ENCODE assay signal across 9 cellular contexts in the genomic region with DNA sequence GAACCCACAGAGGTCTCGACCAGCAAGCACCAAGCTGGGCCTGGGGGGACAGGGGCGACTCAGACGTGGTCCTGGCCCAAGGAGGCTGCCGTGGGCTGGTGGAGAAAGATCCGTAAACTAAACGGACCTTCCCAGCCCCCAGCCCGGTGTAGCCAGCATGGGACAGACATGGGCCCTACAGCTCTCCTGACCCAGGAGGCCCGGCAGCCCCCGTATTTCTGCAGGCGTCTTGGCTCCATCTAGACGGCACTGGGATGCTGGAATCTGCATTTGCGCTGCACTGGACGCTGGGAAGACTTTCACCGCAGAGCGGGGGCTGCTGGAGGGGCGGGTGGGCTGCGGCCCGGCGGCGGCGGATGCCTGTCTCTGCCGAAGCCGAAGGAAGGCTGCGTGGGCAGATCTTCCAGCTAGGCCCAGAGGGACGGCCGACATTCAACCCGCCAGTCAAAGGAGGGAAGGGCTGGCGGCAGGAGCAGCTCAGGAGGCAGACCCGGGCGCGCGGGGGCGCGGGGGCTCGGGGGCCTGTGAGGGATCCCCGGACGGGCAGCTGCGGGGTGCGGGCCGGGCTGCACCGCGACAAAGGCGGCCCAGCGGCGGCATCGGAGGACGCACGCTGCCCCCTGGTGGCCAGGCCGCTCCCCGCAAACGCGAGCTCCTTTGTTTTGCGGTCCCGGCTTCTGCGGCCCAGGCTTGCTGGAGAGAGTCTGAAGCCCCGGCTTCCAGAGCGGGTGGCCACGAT.
DNase-seq lines count a peak whose midpoint lies in the region; ATAC-seq, FAIRE-seq and TF ChIP-seq lines count a peak whose summit lies in the region.
"Had no signal": no experiment of that assay in that cellular context is flagged by ENCODE, and none has a peak within 500 bp of the region (broad histone marks: within the 10 kb centered on the region; RNA-seq: fewer than 3 reads in every experiment).

No MANE protein-coding gene starts in this region.

- ATAC-seq in GM21717 (IDR thresholded peaks at IDR 0.05; ENCODE audit: unreplicated experiment), result peak; percentile 62

- H3K36me3 ChIP-seq in bronchial epithelial cell (ENCODE audit: control insufficient read depth, insufficient read depth, low read length) (no peaks in the 10 kb centered on the region), kidney epithelial cell (ENCODE audit: control insufficient read depth, insufficient read depth, low read length) (no peaks in the 10 kb centered on the region)

- DNase-seq in COR-L47 (lab: John Stamatoyannopoulos, UW) (peak; percentile 62), NCI-H1092 (lab: John Stamatoyannopoulos, UW) (peak; percentile 27), bronchial epithelial cell (ENCODE audit: low read depth) (no peak), kidney epithelial cell (ENCODE audit: low read depth) (no peak), NCI-H2107 (lab: John Stamatoyannopoulos, UW) (no peak)
- DNase-seq in stimulated activated CD4-positive, alpha-beta T cell treated with anti-CD3 and anti-CD28 coated beads, Interleukin-15, amount 100 ng/mL, for 48 hours (ENCODE audit: low read depth in 2 of 2), result peak; percentile 26 to 56

- H3K27me3 ChIP-seq in bronchial epithelial cell (ENCODE audit: control insufficient read depth, insufficient read depth, low read length), result peaks cover 2% of the 10 kb centered on the region
- H3K27me3 ChIP-seq in kidney epithelial cell (ENCODE audit: control insufficient read depth, insufficient read depth, low read length), result peaks cover 23% of the 10 kb centered on the region

- TF ChIP-seq CTCF in WI38 (IDR thresholded peaks at IDR 0.05; ENCODE audit: low read depth, low read length) (peak; percentile 61), bronchial epithelial cell (IDR thresholded peaks at IDR 0.05; ENCODE audit: insufficient read depth, low read length, severe bottlenecking) (peak; percentile 84), kidney epithelial cell (IDR thresholded peaks at IDR 0.05; ENCODE audit: insufficient read depth, low read length, poor library complexity, severe bottlenecking) (peak; percentile 70)

- no peak for FAIRE-seq in bronchial epithelial cell (lab: Jason Lieb, UNC)
- FAIRE-seq: TTC549 had no signal

- H3K4me3 ChIP-seq in WI38 (ENCODE audit: low read depth, low read length) (peak overlapping the region; percentile 37), bronchial epithelial cell (ENCODE audit: low read depth, low read length) (peak overlapping the region; percentile 16), kidney epithelial cell (ENCODE audit: low read depth, low read length) (peak overlapping the region; percentile 33)

Comparison
In these comparisons a context has a peak if more than half of its experiments do, and no peak if none do; other contexts are left out.
1. DNase-seq: peak in COR-L47 (single experiment), NCI-H1092 (single experiment) and stimulated activated CD4-positive, alpha-beta T cell treated with anti-CD3 and anti-CD28 coated beads, Interleukin-15, amount 100 ng/mL, for 48 hours (2 of 2); none in bronchial epithelial cell (single experiment), kidney epithelial cell (single experiment) and NCI-H2107 (single experiment).
2. Peak in every context shown above with its lines, with median percentiles within 50 percentile points of each other: H3K4me3 ChIP-seq and CTCF ChIP-seq.